In the genomic region with DNA sequence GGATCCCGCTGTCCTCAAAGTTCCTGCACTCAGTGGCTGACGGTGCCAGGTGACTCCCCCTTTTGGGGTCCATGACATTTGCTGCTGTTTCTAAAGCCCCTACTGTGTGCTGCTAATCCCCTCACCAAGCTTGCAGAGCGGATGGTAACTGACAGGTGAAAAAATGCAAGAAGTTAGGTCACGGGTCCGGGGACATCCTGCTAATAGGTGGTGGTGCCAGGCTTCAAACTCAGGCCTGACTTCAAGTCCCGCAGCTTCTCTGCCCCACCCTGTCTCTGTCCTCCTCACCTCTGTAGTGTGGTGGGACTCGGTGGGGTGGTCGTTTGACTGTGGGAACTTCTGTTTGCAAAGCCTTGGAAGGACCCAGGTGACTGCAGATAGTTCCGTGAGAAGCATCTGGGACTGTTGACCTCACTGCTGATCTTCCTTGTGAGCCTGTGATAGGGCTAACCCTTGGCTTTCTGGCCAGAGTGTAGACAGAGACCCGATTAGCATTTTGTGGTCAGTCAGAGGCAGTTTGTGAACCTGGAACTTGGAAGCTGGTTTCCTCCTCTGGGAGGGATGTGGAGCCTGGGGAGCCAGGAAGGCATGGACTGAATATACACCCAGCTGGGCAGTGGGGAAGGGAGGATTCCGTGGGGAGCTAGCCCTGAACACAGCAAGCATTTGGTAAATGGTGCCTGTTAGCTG, we compare ENCODE assay signal across 1 cellular context.
TF ChIP-seq lines count a peak whose summit lies in the region.

No MANE protein-coding gene starts in this region.

TF ChIP-seq in liver, 16 proteins besides CTCF, POLR2A, EP300 and RAD21 (continued from another document):
- TF ChIP-seq REST (IDR thresholded peaks at IDR 0.05) (no peak), YY1 (IDR thresholded peaks at IDR 0.05) (no peak), HNF4A (conservative IDR thresholded peaks at IDR 0.05) (no peak), GABPA (IDR thresholded peaks at IDR 0.05 in 1 of 2, conservative IDR thresholded peaks at IDR 0.05 in 1 of 2) (no peak), FOXA1 (IDR thresholded peaks at IDR 0.05) (no peak)
- TF ChIP-seq, protein P1, sequence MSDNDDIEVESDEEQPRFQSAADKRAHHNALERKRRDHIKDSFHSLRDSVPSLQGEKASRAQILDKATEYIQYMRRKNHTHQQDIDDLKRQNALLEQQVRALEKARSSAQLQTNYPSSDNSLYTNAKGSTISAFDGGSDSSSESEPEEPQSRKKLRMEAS (IDR thresholded peaks at IDR 0.05), result no peak
